Comparison of ENCODE assay signal across 28 cellular contexts in the genomic region with DNA sequence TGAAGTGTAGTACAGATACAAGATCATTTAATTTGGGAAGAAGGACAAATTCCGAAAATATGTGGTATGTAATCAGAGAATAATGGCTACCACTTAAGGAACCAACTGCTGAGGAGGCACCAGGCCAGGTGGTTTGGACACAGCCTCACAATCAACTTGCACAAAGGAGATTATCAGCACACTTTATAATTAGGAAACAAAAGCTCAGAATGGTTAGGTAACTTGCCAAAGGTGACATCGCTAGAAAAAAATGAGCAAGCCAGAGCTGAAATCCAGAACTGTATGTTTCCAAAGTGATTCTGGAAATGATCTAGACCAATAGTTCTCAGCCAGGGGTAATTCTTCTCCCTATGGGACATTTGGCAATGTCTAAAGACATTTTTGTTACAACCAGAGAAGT. TPM values are rescaled to one million over a fixed set of nuclear protein-coding genes. Genes with fewer than 3 reads are reported as not detected.
DNase-seq lines count a peak whose midpoint lies in the region; ATAC-seq and TF ChIP-seq lines count a peak whose summit lies in the region.
"Had no signal": no experiment of that assay in that cellular context is flagged by ENCODE, and none has a peak within 500 bp of the region (broad histone marks: within the 10 kb centered on the region; RNA-seq: fewer than 3 reads in every experiment).

No MANE protein-coding gene starts in this region.

- H3K27me3 ChIP-seq in MG63 (no peaks in the 10 kb centered on the region), body of pancreas (no peaks in the 10 kb centered on the region)
- H3K27me3 ChIP-seq: gastrocnemius medialis, ovary had no signal

- intact Hi-C loops in body of pancreas (cut with DNase I): no loop called here

- no peaks in the 10 kb centered on the region for H3K4me1 ChIP-seq in body of pancreas

- H3K27ac ChIP-seq in body of pancreas: no peak overlapping the region
- H3K27ac ChIP-seq: gastrocnemius medialis, ovary, thoracic aorta had no signal

- ATAC-seq in body of pancreas: peak; percentile 45
- ATAC-seq: activated T-helper 17 cell treated with anti-CD3 and anti-CD28 coated beads, Interleukin-2, amount 50 U/mL, for 72 hours; effector memory CD8-positive, alpha-beta T cell; gastrocnemius medialis; HepG2; PC-3 had no signal

- TF ChIP-seq CTCF in body of pancreas (IDR thresholded peaks at IDR 0.05): no peak
- TF ChIP-seq CTCF in foreskin fibroblast (IDR thresholded peaks at IDR 0.05; ENCODE audit: low read depth, low read length): no peak

- H3K4me3 ChIP-seq in MG63 (no peak overlapping the region), body of pancreas (no peak overlapping the region), foreskin fibroblast (ENCODE audit: low read depth in 1 of 2, low read length in 2 of 2) (no peak overlapping the region)
- H3K4me3 ChIP-seq: gastrocnemius medialis, ovary, thoracic aorta had no signal

- 87 to 90% methylated on average over 2 of the region's 2 CpGs for WGBS in body of pancreas, 2 donors

- H3K36me3 ChIP-seq in MG63 (peaks cover 16% of the 10 kb centered on the region), body of pancreas (replicated peaks in 1 of 2; ENCODE audit: insufficient read depth in 1 of 2, low read depth in 2 of 2) (no peaks in the 10 kb centered on the region)
- H3K36me3 ChIP-seq: ovary had no signal

- H3K9me3 ChIP-seq in MG63 (no peaks in the 10 kb centered on the region), body of pancreas (no peaks in the 10 kb centered on the region)
- H3K9me3 ChIP-seq: gastrocnemius medialis, ovary, thoracic aorta had no signal

- peak; percentile 45 for DNase-seq in EH (ENCODE audit: low read depth)
- DNase-seq in MG63: peak; percentile 44
- no peak for DNase-seq in body of pancreas
- peak; percentile 16 to 56 for DNase-seq in foreskin fibroblast
- DNase-seq in NCI-H1092 treated with DMSO at 0.1 percent for 48 hours (lab: John Stamatoyannopoulos, UW): no peak
- no peak for DNase-seq in SW480 (ENCODE audit: low spot score)
- no peak for DNase-seq in activated CD8-positive, alpha-beta memory T cell treated with anti-CD3 and anti-CD28 coated beads for 24 hours
- DNase-seq: activated CD4-positive, alpha-beta memory T cell treated with anti-CD3 and anti-CD28 coated beads for 36 hours; activated CD4-positive, CD25-positive, alpha-beta regulatory T cell treated with anti-CD3 and anti-CD28 coated beads, Interleukin-2, amount 50 U/mL, for 72 hours; activated CD8-positive, alpha-beta memory T cell treated with anti-CD3 and anti-CD28 coated beads, Interleukin-2, amount 50 U/mL, for 4 hours; activated naive CD4-positive, alpha-beta T cell treated with anti-CD3 and anti-CD28 coated beads, Interleukin-2, amount 10 ng/mL, durations not matched to agents 7 days and 5 days; amniotic stem cell; caudate nucleus; CD4-positive, alpha-beta memory T cell; cortex of kidney; effector memory CD8-positive, alpha-beta T cell; gastrocnemius medialis; GOT3; NCI-H187; NCI-H2171; NCI-H510A treated with DMSO at 0.1 percent for 48 hours; nephron progenitor cell; ovary; PC-3; stimulated activated CD4-positive, alpha-beta T cell treated with anti-CD3 and anti-CD28 coated beads, Interleukin-2, amount 100 ng/mL, for 24 hours had no signal

- no peak for TF ChIP-seq POLR2A in body of pancreas (IDR thresholded peaks at IDR 0.05)

RNA-seq across cellular contexts. Expression of gene ERCC6, which starts 36.6 kb away (rescaled TPM):
- 13.8 and 24.5 TPM in 2 replicates for total RNA-seq in MG63 (2014; rRNA removed; shearing (Covaris generic); ENCODE audit: low replicate concordance)
- 10 to 100 TPM; 15.6 to 16.8 TPM for total RNA-seq in body of pancreas

Comparison
In these comparisons a context has a peak if more than half of its experiments do, and no peak if none do; other contexts are left out.
1. DNase-seq: peak in EH (single experiment), MG63 (single experiment) and foreskin fibroblast (2 of 2); none in body of pancreas (0 of 4), NCI-H1092 treated with DMSO at 0.1 percent for 48 hours (single experiment), SW480 (single experiment) and activated CD8-positive, alpha-beta memory T cell treated with anti-CD3 and anti-CD28 coated beads for 24 hours (single experiment).